8 cellular contexts compared by ENCODE assay signal in the genomic region with DNA sequence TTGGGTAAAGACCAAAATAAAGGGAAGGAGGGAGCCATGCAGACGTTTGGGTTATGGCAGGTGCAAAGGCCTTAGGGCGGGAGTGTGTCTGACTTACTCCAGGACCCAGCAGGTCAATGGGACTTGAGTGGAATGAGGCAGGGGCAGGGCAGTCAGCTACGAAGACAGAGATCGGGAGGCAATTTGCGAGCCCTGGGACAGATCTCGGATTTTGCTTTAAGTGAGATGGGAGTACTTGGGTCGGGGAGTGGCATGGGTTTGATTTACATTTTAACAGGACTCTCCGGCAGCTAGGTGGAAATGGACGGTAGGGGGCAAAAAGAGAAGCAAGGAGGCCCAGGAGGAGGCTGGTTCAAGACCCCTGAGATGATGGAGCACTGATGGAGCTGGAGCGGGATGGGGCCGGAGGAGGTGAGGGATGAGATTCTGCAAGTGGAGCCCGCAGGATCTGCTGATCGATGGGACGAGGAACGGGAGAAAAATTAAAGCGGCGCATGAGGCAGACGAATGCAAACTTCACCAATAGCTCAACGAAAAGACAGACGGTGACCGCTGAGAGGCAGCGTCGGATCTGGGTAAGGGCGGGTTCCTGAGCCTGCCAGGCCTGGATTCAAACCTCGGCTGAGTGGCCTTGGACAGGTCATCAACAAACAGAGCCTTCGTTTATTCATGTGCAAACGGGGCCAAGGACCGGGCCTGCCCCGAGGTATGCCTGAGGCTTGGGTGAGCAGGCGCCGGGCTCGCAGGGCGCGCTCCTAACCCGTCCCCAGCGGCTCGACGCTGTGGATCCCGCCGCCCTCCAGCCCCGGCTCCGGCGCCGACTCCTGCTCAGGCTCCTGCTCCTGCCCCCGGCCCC. TPM values are rescaled to one million over a fixed set of nuclear protein-coding genes. Genes with fewer than 3 reads are reported as not detected.
A peak's percentile ranks its signal among the peaks of the same experiment; 100 is the strongest.
DNase-seq lines count a peak whose midpoint lies in the region; ATAC-seq and TF ChIP-seq lines count a peak whose summit lies in the region.

No MANE protein-coding gene starts in this region.

- TF ChIP-seq EP300 in Ishikawa (IDR thresholded peaks at IDR 0.05; ENCODE audit: borderline replicate concordance), result no peak

- ATAC-seq in GM21717 (IDR thresholded peaks at IDR 0.05; ENCODE audit: unreplicated experiment) (peak; percentile 46), omental fat pad (ENCODE audit: low FRiP score) (peak; percentile 77)

- no peaks in the 10 kb centered on the region for H3K27me3 ChIP-seq in Peyer's patch
- H3K27me3 ChIP-seq in thymus (ENCODE audit: control insufficient read depth, insufficient read depth), result no peaks in the 10 kb centered on the region

- peaks cover 4 to 22% (median 13%) of the 10 kb centered on the region in 4 donors for H3K4me1 ChIP-seq in Peyer's patch
- H3K4me1 ChIP-seq in thymus (ENCODE audit: control insufficient read depth, insufficient read depth, low read length), result peaks cover 32% of the 10 kb centered on the region

- DNase-seq in ELF-1 (ENCODE audit: low read depth, low spot score) (peak; percentile 94), Peyer's patch (peak; percentile 65 to 90 (median 89)), glomerular visceral epithelial cell (ENCODE audit: extremely low spot score) (peak; percentile 91), omental fat pad (ENCODE audit: low spot score) (peak; percentile 26)
- peak; percentile 70 for DNase-seq in activated naive CD4-positive, alpha-beta T cell treated with anti-CD3 and anti-CD28 coated beads, Interleukin-2, amount 50 U/mL, for 16 hours

- peak; percentile 36; the same call in 1 of the 2 replicates for TF ChIP-seq RAD21 in Ishikawa (IDR thresholded peaks at IDR 0.05; ENCODE audit: low read depth)

- 11% methylated on average over 45 of the region's 45 CpGs for WGBS in thymus

- H3K4me3 ChIP-seq in Peyer's patch (peak overlapping the region; percentile 74 to 97 (median 86)), thymus (ENCODE audit: low read length) (peak overlapping the region; percentile 98)

- peak; percentile 60 to 84 for TF ChIP-seq POLR2A in Peyer's patch (IDR thresholded peaks at IDR 0.05)

- H3K36me3 ChIP-seq in Peyer's patch, result peaks cover 0 to 16% (median 0%) of the 10 kb centered on the region in 3 donors
- H3K36me3 ChIP-seq in thymus (ENCODE audit: control insufficient read depth, insufficient read depth), result peaks cover 12% of the 10 kb centered on the region

- peak overlapping the region; percentile 95 to 97 (median 96) for H3K27ac ChIP-seq in Peyer's patch
- peak overlapping the region; percentile 77 for H3K27ac ChIP-seq in thymus (ENCODE audit: low read depth)

- H3K9me3 ChIP-seq in Peyer's patch (no peaks in the 10 kb centered on the region), thymus (ENCODE audit: control insufficient read depth) (peaks cover 1% of the 10 kb centered on the region)

- TF ChIP-seq CTCF in Peyer's patch (IDR thresholded peaks at IDR 0.05), result peak in 4 of 6 experiments; percentile 6 to 30 (median 20)
- no peak for TF ChIP-seq CTCF in omental fat pad (IDR thresholded peaks at IDR 0.05)

TF ChIP-seq in Ishikawa, 13 proteins besides CTCF, POLR2A, EP300 and RAD21:
- TF ChIP-seq ZBTB7A (IDR thresholded peaks at IDR 0.05; ENCODE audit: low read depth) (no peak), YY1 (IDR thresholded peaks at IDR 0.05; ENCODE audit: low read depth) (no peak), EGR1 (IDR thresholded peaks at IDR 0.05) (no peak), MAX (IDR thresholded peaks at IDR 0.05) (peak; percentile 38; the same call in 1 of the 2 replicates), USF1 (IDR thresholded peaks at IDR 0.05) (0 out of 2 replicates have a peak, but pooled peaks have one; percentile 11)

RNA-seq across cellular contexts. Expression of gene RBCK1, which starts 0.8 kb away (rescaled TPM):
- 100 to 1,000 TPM; 133 to 254 (median 154) TPM for total RNA-seq in Peyer's patch
- total RNA-seq in omental fat pad, result 10 to 100 TPM; 49.9 to 88.1 (median 52.9) TPM
- 140 TPM for polyA plus RNA-seq in thymus

RNA-seq across cellular contexts. Expression of gene TRIB3, which starts 26.8 kb away (rescaled TPM):
- total RNA-seq in Peyer's patch (10 to 100 TPM in 2 of 4 donors, 1 to 10 TPM in 2; 8.3 to 22.7 (median 12.1) TPM), omental fat pad (10 to 100 TPM in 1 of 4 donors, 1 to 10 TPM in 3; 5.5 to 10.6 (median 6.2) TPM)
- polyA plus RNA-seq in thymus, result 10.1 TPM

RNA-seq across cellular contexts. Expression of gene TBC1D20, which starts 55.0 kb away (rescaled TPM):
- total RNA-seq in Peyer's patch (10 to 100 TPM; 38.1 to 43.6 (median 42.8) TPM), omental fat pad (10 to 100 TPM; 37.2 to 60.6 (median 53.3) TPM)
- 16.2 TPM for polyA plus RNA-seq in thymus

Comparison
In these comparisons a context has a peak if more than half of its experiments do, and no peak if none do; other contexts are left out.
1. Peak in every context shown above with its lines: DNase-seq, ATAC-seq, H3K4me3 ChIP-seq and H3K27ac ChIP-seq.
2. DNase-seq: peak in every context shown above with its lines; median percentile 94 in ELF-1; 91 in glomerular visceral epithelial cell; 89 in Peyer's patch; 70 in activated naive CD4-positive, alpha-beta T cell treated with anti-CD3 and anti-CD28 coated beads, Interleukin-2, amount 50 U/mL, for 16 hours; 26 in omental fat pad.
3. CTCF ChIP-seq: peak in Peyer's patch (4 of 6); none in omental fat pad (0 of 3).